Comparison of ENCODE assay signal across 23 cellular contexts in the genomic region with DNA sequence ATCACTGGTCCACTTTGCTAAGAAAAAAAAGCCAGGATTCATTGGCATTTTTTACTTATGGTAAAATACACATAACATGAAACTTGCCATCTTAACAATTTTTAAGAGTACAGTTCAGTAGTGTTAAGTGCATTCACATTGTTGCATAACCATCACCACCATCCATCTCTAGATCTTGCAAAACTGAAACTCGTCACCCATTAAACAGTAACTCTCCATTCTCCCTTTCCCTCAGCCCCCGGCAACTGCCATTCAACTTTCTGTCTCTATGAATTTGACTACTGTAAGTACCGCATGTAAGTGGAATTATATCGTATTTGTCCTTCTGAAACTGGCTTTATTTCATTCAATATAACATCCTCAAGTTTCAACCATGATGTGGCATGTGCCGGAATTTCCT. TPM values are rescaled to one million over a fixed set of nuclear protein-coding genes. Genes with fewer than 3 reads are reported as not detected.
DNase-seq lines count a peak whose midpoint lies in the region; ATAC-seq and TF ChIP-seq lines count a peak whose summit lies in the region.
"Had no signal": no experiment of that assay in that cellular context is flagged by ENCODE, and none has a peak within 500 bp of the region (broad histone marks: within the 10 kb centered on the region; RNA-seq: fewer than 3 reads in every experiment).

No MANE protein-coding gene starts in this region.

- H3K9me3 ChIP-seq in suprapubic skin: no peaks in the 10 kb centered on the region

- H3K36me3 Mint-ChIP-seq in WTC11: no peaks in the 10 kb centered on the region
- H3K36me3 Mint-ChIP-seq: neural progenitor cell had no signal

- CTCF ChIA-PET in WTC11 (lab: Charles Lee): no interaction called here

- H3K4me3 ChIP-seq in suprapubic skin: no peak overlapping the region
- H3K4me3 ChIP-seq: neural progenitor cell had no signal

- no peak for TF ChIP-seq CTCF in suprapubic skin (IDR thresholded peaks at IDR 0.05)
- no peak for TF ChIP-seq CTCF in WTC11 (IDR thresholded peaks at IDR 0.05)

- POLR2A ChIA-PET in WTC11 (lab: Charles Lee): no interaction called here

- H3K4me3 Mint-ChIP-seq in WTC11: no peak overlapping the region
- H3K4me3 Mint-ChIP-seq: activated B cell treated with CpG ODN at 0.5 μM for 24 hours; activated CD4-positive, alpha-beta memory T cell treated with anti-CD3 and anti-CD28 coated beads, Interleukin-2, amount 10 ng/mL, durations not matched to agents 7 days and 5 days; activated naive CD8-positive, alpha-beta T cell treated with anti-CD3 and anti-CD28 coated beads, Interleukin-2, amount 50 U/mL, for 24 hours; CD4-positive, alpha-beta T cell; neural progenitor cell had no signal

- H3K4me1 ChIP-seq in suprapubic skin: peaks cover 25% of the 10 kb centered on the region
- H3K4me1 ChIP-seq: neural progenitor cell had no signal

- H3K27me3 Mint-ChIP-seq in WTC11 (ENCODE audit: low read depth): no peaks in the 10 kb centered on the region

- ATAC-seq in GM19397 (IDR thresholded peaks at IDR 0.05; ENCODE audit: unreplicated experiment) (peak; percentile 58), HG02938 (IDR thresholded peaks at IDR 0.05; ENCODE audit: unreplicated experiment) (peak; percentile 70), WTC11 (no peak), HG03108 (IDR thresholded peaks at IDR 0.05; ENCODE audit: unreplicated experiment) (no peak)
- ATAC-seq: activated naive CD8-positive, alpha-beta T cell treated with anti-CD3 and anti-CD28 coated beads, Interleukin-2, amount 50 U/mL, for 24 hours had no signal

- no peak for TF ChIP-seq POLR2A in suprapubic skin (IDR thresholded peaks at IDR 0.05)

- H3K27me3 ChIP-seq in suprapubic skin: no peaks in the 10 kb centered on the region
- H3K27me3 ChIP-seq: brain microvascular endothelial cell, neural progenitor cell had no signal

- peaks cover 14% of the 10 kb centered on the region for H3K4me1 Mint-ChIP-seq in WTC11
- H3K4me1 Mint-ChIP-seq: activated B cell treated with CpG ODN at 0.5 μM for 24 hours; activated CD4-positive, alpha-beta memory T cell treated with anti-CD3 and anti-CD28 coated beads, Interleukin-2, amount 10 ng/mL, durations not matched to agents 7 days and 5 days; activated naive CD8-positive, alpha-beta T cell treated with anti-CD3 and anti-CD28 coated beads, Interleukin-2, amount 50 U/mL, for 24 hours; neural progenitor cell had no signal

- no peaks in the 10 kb centered on the region for H3K36me3 ChIP-seq in suprapubic skin
- H3K36me3 ChIP-seq: brain microvascular endothelial cell, neural progenitor cell had no signal

- H3K27ac Mint-ChIP-seq in WTC11: no peak overlapping the region
- H3K27ac Mint-ChIP-seq: activated B cell treated with CpG ODN at 0.5 μM for 24 hours; activated CD4-positive, alpha-beta memory T cell treated with anti-CD3 and anti-CD28 coated beads, Interleukin-2, amount 10 ng/mL, durations not matched to agents 7 days and 5 days; activated naive CD8-positive, alpha-beta T cell treated with anti-CD3 and anti-CD28 coated beads, Interleukin-2, amount 50 U/mL, for 24 hours; CD4-positive, alpha-beta T cell; neural progenitor cell had no signal

- peaks cover 4% of the 10 kb centered on the region; the same call in 1 of the 2 replicates for H3K9me3 Mint-ChIP-seq in WTC11
- H3K9me3 Mint-ChIP-seq: activated B cell treated with CpG ODN at 0.5 μM for 24 hours; activated CD4-positive, alpha-beta memory T cell treated with anti-CD3 and anti-CD28 coated beads, Interleukin-2, amount 10 ng/mL, durations not matched to agents 7 days and 5 days; activated naive CD8-positive, alpha-beta T cell treated with anti-CD3 and anti-CD28 coated beads, Interleukin-2, amount 50 U/mL, for 24 hours; CD4-positive, alpha-beta T cell; neural progenitor cell had no signal

- DNase-seq in NOMO-1 treated with DMSO at 0.1 percent for 48 hours (lab: John Stamatoyannopoulos, UW; ENCODE audit: unreplicated experiment): peak; percentile 75
- DNase-seq in suprapubic skin (ENCODE audit: low spot score in 2 of 2): no peak
- no peak for DNase-seq in WTC11 (ENCODE audit: low spot score)
- no peak for DNase-seq in amniotic stem cell (lab: John Stamatoyannopoulos, UW)
- DNase-seq: activated B cell treated with CpG ODN at 0.5 μM for 24 hours; activated CD4-positive, alpha-beta memory T cell treated with anti-CD3 and anti-CD28 coated beads, Interleukin-2, amount 10 ng/mL, durations not matched to agents 7 days and 5 days; activated effector memory CD4-positive, alpha-beta T cell treated with anti-CD3 and anti-CD28 coated beads, Interleukin-2, amount 50 U/mL, for 16 hours; activated naive CD8-positive, alpha-beta T cell treated with anti-CD3 and anti-CD28 coated beads, Interleukin-2, amount 50 U/mL, for 24 hours; brain microvascular endothelial cell; CD4-positive, alpha-beta T cell; cortex of kidney; H7; Karpas-422; kidney glomerular epithelial cell; mammary epithelial cell; NCI-H1092 treated with DMSO at 0.1 percent for 48 hours; NCI-H2029; NCI-H446 treated with DMSO at 0.1 percent for 48 hours; RPMI8226 had no signal

- H3K27ac ChIP-seq in suprapubic skin: peak overlapping the region; percentile 10
- H3K27ac ChIP-seq: brain microvascular endothelial cell, neural progenitor cell had no signal

- 89% methylated on average over 5 of the region's 5 CpGs for WGBS in suprapubic skin

- TF ChIP-seq EP300 in suprapubic skin (IDR thresholded peaks at IDR 0.05): no peak

TF ChIP-seq in WTC11, 78 proteins besides CTCF, POLR2A, EP300 and RAD21 (continues in another document):
- TF ChIP-seq, protein P1, sequence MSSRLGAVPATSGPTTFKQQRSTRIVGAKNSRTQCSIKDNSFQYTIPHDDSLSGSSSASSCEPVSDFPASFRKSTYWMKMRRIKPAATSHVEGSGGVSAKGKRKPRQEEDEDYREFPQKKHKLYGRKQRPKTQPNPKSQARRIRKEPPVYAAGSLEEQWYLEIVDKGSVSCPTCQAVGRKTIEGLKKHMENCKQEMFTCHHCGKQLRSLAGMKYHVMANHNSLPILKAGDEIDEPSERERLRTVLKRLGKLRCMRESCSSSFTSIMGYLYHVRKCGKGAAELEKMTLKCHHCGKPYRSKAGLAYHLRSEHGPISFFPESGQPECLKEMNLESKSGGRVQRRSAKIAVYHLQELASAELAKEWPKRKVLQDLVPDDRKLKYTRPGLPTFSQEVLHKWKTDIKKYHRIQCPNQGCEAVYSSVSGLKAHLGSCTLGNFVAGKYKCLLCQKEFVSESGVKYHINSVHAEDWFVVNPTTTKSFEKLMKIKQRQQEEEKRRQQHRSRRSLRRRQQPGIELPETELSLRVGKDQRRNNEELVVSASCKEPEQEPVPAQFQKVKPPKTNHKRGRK (CRISPR knock-in tag; IDR thresholded peaks at IDR 0.05; ENCODE audit: borderline replicate concordance): no peak
- no peak for TF ChIP-seq SP1 (CRISPR knock-in tag; conservative IDR thresholded peaks at IDR 0.05)
- no peak for TF ChIP-seq TEAD4 (CRISPR knock-in tag; IDR thresholded peaks at IDR 0.05)
- TF ChIP-seq, protein P2, sequence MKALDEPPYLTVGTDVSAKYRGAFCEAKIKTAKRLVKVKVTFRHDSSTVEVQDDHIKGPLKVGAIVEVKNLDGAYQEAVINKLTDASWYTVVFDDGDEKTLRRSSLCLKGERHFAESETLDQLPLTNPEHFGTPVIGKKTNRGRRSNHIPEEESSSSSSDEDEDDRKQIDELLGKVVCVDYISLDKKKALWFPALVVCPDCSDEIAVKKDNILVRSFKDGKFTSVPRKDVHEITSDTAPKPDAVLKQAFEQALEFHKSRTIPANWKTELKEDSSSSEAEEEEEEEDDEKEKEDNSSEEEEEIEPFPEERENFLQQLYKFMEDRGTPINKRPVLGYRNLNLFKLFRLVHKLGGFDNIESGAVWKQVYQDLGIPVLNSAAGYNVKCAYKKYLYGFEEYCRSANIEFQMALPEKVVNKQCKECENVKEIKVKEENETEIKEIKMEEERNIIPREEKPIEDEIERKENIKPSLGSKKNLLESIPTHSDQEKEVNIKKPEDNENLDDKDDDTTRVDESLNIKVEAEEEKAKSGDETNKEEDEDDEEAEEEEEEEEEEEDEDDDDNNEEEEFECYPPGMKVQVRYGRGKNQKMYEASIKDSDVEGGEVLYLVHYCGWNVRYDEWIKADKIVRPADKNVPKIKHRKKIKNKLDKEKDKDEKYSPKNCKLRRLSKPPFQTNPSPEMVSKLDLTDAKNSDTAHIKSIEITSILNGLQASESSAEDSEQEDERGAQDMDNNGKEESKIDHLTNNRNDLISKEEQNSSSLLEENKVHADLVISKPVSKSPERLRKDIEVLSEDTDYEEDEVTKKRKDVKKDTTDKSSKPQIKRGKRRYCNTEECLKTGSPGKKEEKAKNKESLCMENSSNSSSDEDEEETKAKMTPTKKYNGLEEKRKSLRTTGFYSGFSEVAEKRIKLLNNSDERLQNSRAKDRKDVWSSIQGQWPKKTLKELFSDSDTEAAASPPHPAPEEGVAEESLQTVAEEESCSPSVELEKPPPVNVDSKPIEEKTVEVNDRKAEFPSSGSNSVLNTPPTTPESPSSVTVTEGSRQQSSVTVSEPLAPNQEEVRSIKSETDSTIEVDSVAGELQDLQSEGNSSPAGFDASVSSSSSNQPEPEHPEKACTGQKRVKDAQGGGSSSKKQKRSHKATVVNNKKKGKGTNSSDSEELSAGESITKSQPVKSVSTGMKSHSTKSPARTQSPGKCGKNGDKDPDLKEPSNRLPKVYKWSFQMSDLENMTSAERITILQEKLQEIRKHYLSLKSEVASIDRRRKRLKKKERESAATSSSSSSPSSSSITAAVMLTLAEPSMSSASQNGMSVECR (CRISPR knock-in tag; IDR thresholded peaks at IDR 0.05; ENCODE audit: borderline replicate concordance): no peak
- TF ChIP-seq, protein P3, sequence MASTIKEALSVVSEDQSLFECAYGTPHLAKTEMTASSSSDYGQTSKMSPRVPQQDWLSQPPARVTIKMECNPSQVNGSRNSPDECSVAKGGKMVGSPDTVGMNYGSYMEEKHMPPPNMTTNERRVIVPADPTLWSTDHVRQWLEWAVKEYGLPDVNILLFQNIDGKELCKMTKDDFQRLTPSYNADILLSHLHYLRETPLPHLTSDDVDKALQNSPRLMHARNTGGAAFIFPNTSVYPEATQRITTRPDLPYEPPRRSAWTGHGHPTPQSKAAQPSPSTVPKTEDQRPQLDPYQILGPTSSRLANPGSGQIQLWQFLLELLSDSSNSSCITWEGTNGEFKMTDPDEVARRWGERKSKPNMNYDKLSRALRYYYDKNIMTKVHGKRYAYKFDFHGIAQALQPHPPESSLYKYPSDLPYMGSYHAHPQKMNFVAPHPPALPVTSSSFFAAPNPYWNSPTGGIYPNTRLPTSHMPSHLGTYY (CRISPR knock-in tag; IDR thresholded peaks at IDR 0.05): no peak

RNA-seq across cellular contexts. Expression of a gene that starts 56.3 kb away (rescaled TPM):
- 10 to 100 TPM; 21.7 to 47.2 (median 36.2) TPM for total RNA-seq in suprapubic skin
- 4.3 to 5.9 TPM (median 4.5 TPM) in 3 replicates for total RNA-seq in WTC11 (2021)
- total RNA-seq: activated B cell treated with CpG ODN at 0.5 μM for 24 hours; activated CD4-positive, alpha-beta memory T cell treated with anti-CD3 and anti-CD28 coated beads, Interleukin-2, amount 10 ng/mL, durations not matched to agents 7 days and 5 days; CD4-positive, alpha-beta T cell had no signal

Comparison
In these comparisons a context has a peak if more than half of its experiments do, and no peak if none do; other contexts are left out.
1. ATAC-seq: peak in GM19397 (single experiment) and HG02938 (single experiment); none in WTC11 (single experiment) and HG03108 (single experiment).